28 cellular contexts compared by ENCODE assay signal in the genomic region with DNA sequence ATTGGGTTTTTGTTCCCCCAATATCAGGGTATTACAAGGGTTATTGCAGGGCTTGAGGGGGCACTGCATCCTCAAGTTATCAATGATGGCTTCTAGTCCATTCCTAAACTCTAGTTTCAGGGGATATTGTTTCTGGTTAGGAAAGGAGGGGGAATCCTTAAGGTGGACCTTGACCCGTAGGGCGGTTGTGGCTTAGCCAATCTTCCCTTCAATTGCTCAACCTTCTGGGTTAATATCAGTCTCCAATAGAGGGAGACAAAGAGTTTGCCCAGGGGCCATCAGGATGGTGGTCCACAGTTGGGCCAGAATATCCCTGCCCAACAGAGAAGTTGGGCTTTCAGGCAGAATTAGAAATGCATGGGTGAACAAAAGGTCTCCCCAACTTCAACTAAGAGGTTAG.
"Had no signal": no experiment of that assay in that cellular context is flagged by ENCODE, and none has a peak within 500 bp of the region (broad histone marks: within the 10 kb centered on the region; RNA-seq: fewer than 3 reads in every experiment).

No MANE protein-coding gene starts in this region.

- H3K9me3 ChIP-seq: vagina had no signal

- H3K27ac Mint-ChIP-seq: activated B cell treated with CpG ODN at 0.5 μM for 24 hours; activated CD4-positive, alpha-beta T cell treated with anti-CD3 and anti-CD28 coated beads for 36 hours; activated CD8-positive, alpha-beta memory T cell treated with anti-CD3 and anti-CD28 coated beads, Interleukin-2, amount 10 ng/mL, durations not matched to agents 7 days and 5 days; activated CD8-positive, alpha-beta T cell treated with anti-CD3 and anti-CD28 coated beads, Interleukin-2, amount 10 ng/mL, durations not matched to agents 7 days and 5 days; activated naive CD4-positive, alpha-beta T cell treated with anti-CD3 and anti-CD28 coated beads, Interleukin-2, amount 50 U/mL, for 24 hours; activated naive CD8-positive, alpha-beta T cell treated with anti-CD3 and anti-CD28 coated beads, Interleukin-2, amount 50 U/mL, for 24 hours; activated T-helper 2 cell treated with anti-CD3 and anti-CD28 coated beads, Interferon-gamma antibody, Interleukin-2, Interleukin-4, amounts not matched to agents 10 μg/mL and 5 μg/mL and 100 μg/mL, durations not matched to agents 14 hours and 24 hours and 36 hours; effector memory CD8-positive, alpha-beta T cell; nephron; stimulated activated effector memory CD8-positive, alpha-beta T cell treated with anti-CD3 and anti-CD28 coated beads, Interleukin-12 subunit alpha, Interleukin-12 subunit beta, amount 100 ng/mL, for 72 hours; stimulated activated naive CD8-positive, alpha-beta T cell treated with anti-CD3 and anti-CD28 coated beads, Interleukin-15, Interleukin-2, amounts not matched to agents 100 ng/mL and 50 ng/mL, for 24 hours; T-helper 2 cell treated with Interferon-gamma antibody and Interleukin-4, amounts not matched to agents 5 μg/mL and 100 μg/mL, for 36 hours had no signal

- ATAC-seq: activated CD4-positive, alpha-beta T cell treated with anti-CD3 and anti-CD28 coated beads for 36 hours; activated CD8-positive, alpha-beta memory T cell treated with anti-CD3 and anti-CD28 coated beads, Interleukin-2, amount 10 ng/mL, durations not matched to agents 7 days and 5 days; activated CD8-positive, alpha-beta T cell treated with anti-CD3 and anti-CD28 coated beads, Interleukin-2, amount 10 ng/mL, durations not matched to agents 7 days and 5 days; activated naive CD8-positive, alpha-beta T cell treated with anti-CD3 and anti-CD28 coated beads, Interleukin-2, amount 50 U/mL, for 24 hours; effector memory CD8-positive, alpha-beta T cell; esophagus mucosa; heart left ventricle; sciatic nerve; stimulated activated effector memory CD8-positive, alpha-beta T cell treated with anti-CD3 and anti-CD28 coated beads, Interleukin-12 subunit alpha, Interleukin-12 subunit beta, amount 100 ng/mL, for 72 hours had no signal

- H3K4me1 Mint-ChIP-seq: activated B cell treated with CpG ODN at 0.5 μM for 24 hours; activated CD4-positive, alpha-beta T cell treated with anti-CD3 and anti-CD28 coated beads for 36 hours; activated CD8-positive, alpha-beta memory T cell treated with anti-CD3 and anti-CD28 coated beads, Interleukin-2, amount 10 ng/mL, durations not matched to agents 7 days and 5 days; activated naive CD4-positive, alpha-beta T cell treated with anti-CD3 and anti-CD28 coated beads, Interleukin-2, amount 50 U/mL, for 24 hours; activated naive CD8-positive, alpha-beta T cell treated with anti-CD3 and anti-CD28 coated beads, Interleukin-2, amount 50 U/mL, for 24 hours; stimulated activated effector memory CD8-positive, alpha-beta T cell treated with anti-CD3 and anti-CD28 coated beads, Interleukin-12 subunit alpha, Interleukin-12 subunit beta, amount 100 ng/mL, for 72 hours had no signal

- H3K27ac ChIP-seq: heart left ventricle, skin epidermis, upper lobe of left lung, vagina had no signal

- DNase-seq: activated B cell treated with CpG ODN at 0.5 μM for 24 hours; activated CD4-positive, alpha-beta T cell treated with anti-CD3 and anti-CD28 coated beads for 36 hours; activated CD8-positive, alpha-beta memory T cell treated with anti-CD3 and anti-CD28 coated beads, Interleukin-2, amount 10 ng/mL, durations not matched to agents 7 days and 5 days; activated CD8-positive, alpha-beta T cell treated with anti-CD3 and anti-CD28 coated beads, Interleukin-2, amount 10 ng/mL, durations not matched to agents 7 days and 5 days; activated naive CD8-positive, alpha-beta T cell treated with anti-CD3 and anti-CD28 coated beads, Interleukin-2, amount 50 U/mL, for 24 hours; activated T-cell treated with anti-CD3 and anti-CD28 coated beads, Interleukin-2, amount 50 U/mL, for 48 hours; amygdala; caudate nucleus; cortex of kidney; effector memory CD8-positive, alpha-beta T cell; foreskin fibroblast; heart left ventricle; mesendoderm; stimulated activated CD4-positive, alpha-beta T cell treated with anti-CD3 and anti-CD28 coated beads, Interleukin-12 subunit alpha, Interleukin-12 subunit beta, amount 100 ng/mL, for 4 hours; stimulated activated CD4-positive, alpha-beta T cell treated with anti-CD3 and anti-CD28 coated beads, Interleukin-4, amount 100 ng/mL, for 1 hour; substantia nigra; upper lobe of left lung had no signal

- H3K36me3 ChIP-seq: heart left ventricle, upper lobe of left lung, vagina had no signal

- H3K27me3 Mint-ChIP-seq: activated B cell treated with CpG ODN at 0.5 μM for 24 hours; activated CD4-positive, alpha-beta T cell treated with anti-CD3 and anti-CD28 coated beads for 36 hours; activated CD8-positive, alpha-beta memory T cell treated with anti-CD3 and anti-CD28 coated beads, Interleukin-2, amount 10 ng/mL, durations not matched to agents 7 days and 5 days; activated naive CD4-positive, alpha-beta T cell treated with anti-CD3 and anti-CD28 coated beads, Interleukin-2, amount 50 U/mL, for 24 hours; activated naive CD8-positive, alpha-beta T cell treated with anti-CD3 and anti-CD28 coated beads, Interleukin-2, amount 50 U/mL, for 24 hours; effector memory CD8-positive, alpha-beta T cell; stimulated activated naive CD8-positive, alpha-beta T cell treated with anti-CD3 and anti-CD28 coated beads, Interleukin-15, Interleukin-2, amounts not matched to agents 100 ng/mL and 50 ng/mL, for 24 hours had no signal

- H3K4me1 ChIP-seq: heart left ventricle, upper lobe of left lung, vagina had no signal

- H3K36me3 Mint-ChIP-seq: activated CD8-positive, alpha-beta memory T cell treated with anti-CD3 and anti-CD28 coated beads, Interleukin-2, amount 10 ng/mL, durations not matched to agents 7 days and 5 days; activated naive CD4-positive, alpha-beta T cell treated with anti-CD3 and anti-CD28 coated beads, Interleukin-2, amount 50 U/mL, for 24 hours; stimulated activated effector memory CD8-positive, alpha-beta T cell treated with anti-CD3 and anti-CD28 coated beads, Interleukin-12 subunit alpha, Interleukin-12 subunit beta, amount 100 ng/mL, for 72 hours had no signal

- H3K4me3 ChIP-seq: heart left ventricle, lung, skin epidermis, upper lobe of left lung, vagina had no signal

- H3K4me3 Mint-ChIP-seq: activated B cell treated with CpG ODN at 0.5 μM for 24 hours; activated CD4-positive, alpha-beta T cell treated with anti-CD3 and anti-CD28 coated beads for 36 hours; activated CD8-positive, alpha-beta memory T cell treated with anti-CD3 and anti-CD28 coated beads, Interleukin-2, amount 10 ng/mL, durations not matched to agents 7 days and 5 days; activated CD8-positive, alpha-beta T cell treated with anti-CD3 and anti-CD28 coated beads, Interleukin-2, amount 10 ng/mL, durations not matched to agents 7 days and 5 days; activated naive CD4-positive, alpha-beta T cell treated with anti-CD3 and anti-CD28 coated beads, Interleukin-2, amount 50 U/mL, for 24 hours; activated naive CD8-positive, alpha-beta T cell treated with anti-CD3 and anti-CD28 coated beads, Interleukin-2, amount 50 U/mL, for 24 hours; effector memory CD8-positive, alpha-beta T cell; nephron; stimulated activated effector memory CD8-positive, alpha-beta T cell treated with anti-CD3 and anti-CD28 coated beads, Interleukin-12 subunit alpha, Interleukin-12 subunit beta, amount 100 ng/mL, for 72 hours; stimulated activated naive CD8-positive, alpha-beta T cell treated with anti-CD3 and anti-CD28 coated beads, Interleukin-15, Interleukin-2, amounts not matched to agents 100 ng/mL and 50 ng/mL, for 24 hours; T-helper 2 cell treated with Interferon-gamma antibody and Interleukin-4, amounts not matched to agents 5 μg/mL and 100 μg/mL, for 36 hours had no signal
